ENCODE assay signal across 12 cellular contexts in the genomic region with DNA sequence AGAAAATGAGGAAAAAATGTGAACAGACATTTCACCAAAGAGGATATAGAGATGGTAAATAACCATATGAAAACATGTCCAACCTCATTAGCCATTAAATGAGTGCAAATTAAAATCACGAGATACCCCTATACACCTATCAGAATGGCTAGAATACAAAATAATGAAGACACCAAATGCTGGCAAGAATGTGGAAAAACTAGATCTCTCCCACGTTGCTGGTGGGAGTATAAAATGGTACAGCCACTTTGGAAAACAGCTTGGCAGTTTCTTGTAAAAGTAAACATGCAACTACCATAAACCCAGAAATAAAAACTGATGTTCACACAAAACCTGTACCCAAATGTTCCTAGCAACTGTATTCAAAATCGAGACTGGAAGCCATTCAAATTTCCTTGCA. TPM values are rescaled to one million over a fixed set of nuclear protein-coding genes. Genes with fewer than 3 reads are reported as not detected.
"Had no signal": no experiment of that assay in that cellular context is flagged by ENCODE, and none has a peak within 500 bp of the region (broad histone marks: within the 10 kb centered on the region; RNA-seq: fewer than 3 reads in every experiment).

No MANE protein-coding gene starts in this region.

- H3K27ac Mint-ChIP-seq: HFFc6, IgD-negative memory B cell had no signal

- H3K36me3 ChIP-seq: HAP-1 had no signal

- H3K9me3 ChIP-seq: HAP-1 had no signal

- ATAC-seq: HCT116, HepG2 had no signal

- FAIRE-seq: HepG2 had no signal

- H3K4me3 ChIP-seq: GM23248, HAP-1 had no signal

- H3K4me3 Mint-ChIP-seq: HFFc6, IgD-negative memory B cell had no signal

- H3K27ac ChIP-seq: GM23248, HL-60 had no signal

- DNase-seq: GM23248, GOT3, H7, HFFc6, KBM-7 had no signal

RNA-seq across cellular contexts. Expression of a gene that starts 38.3 kb away (rescaled TPM):
- total RNA-seq: GM23248, H4, HepG2, HFFc6, HT1080 had no signal
- polyA plus RNA-seq: GM23248, HepG2, IgD-negative memory B cell had no signal
